ENCODE assay signal across 8 cellular contexts in the genomic region with DNA sequence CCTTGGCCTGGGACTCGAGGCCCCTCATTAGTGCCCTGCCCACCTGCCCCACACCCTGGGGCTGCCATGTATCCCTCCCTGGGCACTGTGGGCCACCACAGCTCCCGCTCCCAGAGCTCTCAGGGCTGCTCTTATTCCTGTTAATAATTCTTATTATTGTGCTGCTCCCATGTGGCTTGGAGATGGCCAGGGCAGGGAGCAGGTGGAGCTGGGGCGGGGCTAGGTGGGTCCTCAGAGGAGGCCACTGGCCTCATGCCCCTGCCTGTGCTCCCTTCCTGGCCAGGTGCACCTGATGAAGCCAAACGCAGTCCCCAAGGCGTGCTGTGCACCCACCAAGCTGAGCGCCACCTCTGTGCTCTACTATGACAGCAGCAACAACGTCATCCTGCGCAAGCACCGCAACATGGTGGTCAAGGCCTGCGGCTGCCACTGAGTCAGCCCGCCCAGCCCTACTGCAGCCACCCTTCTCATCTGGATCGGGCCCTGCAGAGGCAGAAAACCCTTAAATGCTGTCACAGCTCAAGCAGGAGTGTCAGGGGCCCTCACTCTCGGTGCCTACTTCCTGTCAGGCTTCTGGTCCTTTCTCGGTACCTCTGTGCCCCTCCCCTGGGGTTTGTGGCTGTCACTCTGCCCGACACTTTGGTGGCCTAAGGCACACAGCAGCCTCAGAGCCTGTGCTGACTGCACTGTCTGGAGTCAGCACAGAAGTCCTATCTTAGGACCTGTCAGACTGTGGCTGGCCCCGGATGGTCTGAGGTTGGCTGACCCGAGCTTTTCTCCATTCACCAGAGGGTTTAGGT. TPM values are rescaled to one million over a fixed set of nuclear protein-coding genes. Genes with fewer than 3 reads are reported as not detected.
DNase-seq lines count a peak whose midpoint lies in the region; ATAC-seq and TF ChIP-seq lines count a peak whose summit lies in the region.

No MANE protein-coding gene starts in this region.

- intact Hi-C loops in activated CD4-positive, alpha-beta memory T cell treated with anti-CD3 and anti-CD28 coated beads for 36 hours (cut with micrococcal nuclease): no loop called here
- intact Hi-C loops in MCF 10A (cut with micrococcal nuclease): no loop called here

- H3K4me3 Mint-ChIP-seq in activated CD4-positive, alpha-beta memory T cell treated with anti-CD3 and anti-CD28 coated beads for 36 hours: no peak overlapping the region
- H3K4me3 Mint-ChIP-seq in stimulated activated naive B cell treated with anti-CD40 and anti-IgM and Interleukin-4, amounts not matched to agents 10 μg/mL and 1 μg/mL and 100 μg/mL, for 72 hours: peak overlapping the region; percentile 62 to 69
- H3K4me3 Mint-ChIP-seq in MCF 10A (ENCODE audit: unreplicated experiment): no peak overlapping the region

- BruUV-seq in MCF 10A (replicated peaks; lab: Mats Ljungman, UMichigan): no TSS peak

- no peak overlapping the region for H3K27ac Mint-ChIP-seq in activated CD4-positive, alpha-beta memory T cell treated with anti-CD3 and anti-CD28 coated beads for 36 hours
- H3K27ac Mint-ChIP-seq in stimulated activated naive B cell treated with anti-CD40 and anti-IgM and Interleukin-4, amounts not matched to agents 10 μg/mL and 1 μg/mL and 100 μg/mL, for 72 hours: peak overlapping the region; percentile 96
- H3K27ac Mint-ChIP-seq in MCF 10A (ENCODE audit: low read depth, unreplicated experiment): no peak overlapping the region

- peaks cover 14% of the 10 kb centered on the region for H3K36me3 Mint-ChIP-seq in activated CD4-positive, alpha-beta memory T cell treated with anti-CD3 and anti-CD28 coated beads for 36 hours
- H3K36me3 Mint-ChIP-seq in stimulated activated naive B cell treated with anti-CD40 and anti-IgM and Interleukin-4, amounts not matched to agents 10 μg/mL and 1 μg/mL and 100 μg/mL, for 72 hours: peaks cover 46 to 48% of the 10 kb centered on the region in 2 donors
- peaks cover 37% of the 10 kb centered on the region for H3K36me3 Mint-ChIP-seq in MCF 10A (ENCODE audit: insufficient read depth, unreplicated experiment)

- H3K4me1 Mint-ChIP-seq in activated CD4-positive, alpha-beta memory T cell treated with anti-CD3 and anti-CD28 coated beads for 36 hours (ENCODE audit: low read depth): peaks cover 5% of the 10 kb centered on the region
- peaks cover 28 to 33% of the 10 kb centered on the region in 2 donors for H3K4me1 Mint-ChIP-seq in stimulated activated naive B cell treated with anti-CD40 and anti-IgM and Interleukin-4, amounts not matched to agents 10 μg/mL and 1 μg/mL and 100 μg/mL, for 72 hours
- H3K4me1 Mint-ChIP-seq in MCF 10A (ENCODE audit: insufficient read depth, unreplicated experiment): no peaks in the 10 kb centered on the region

- peak; percentile 85 for ATAC-seq in HG03039 (IDR thresholded peaks at IDR 0.05; ENCODE audit: unreplicated experiment)
- ATAC-seq in stimulated activated naive B cell treated with anti-CD40 and anti-IgM and Interleukin-4, amounts not matched to agents 10 μg/mL and 1 μg/mL and 100 μg/mL, for 72 hours (replicated peaks): peak; percentile 99

- peak; percentile 62 for DNase-seq in activated effector memory CD4-positive, alpha-beta T cell treated with anti-CD3 and anti-CD28 coated beads, Interleukin-2, amount 50 U/mL, for 16 hours
- no peak for DNase-seq in activated effector memory CD4-positive, alpha-beta T cell treated with Interleukin-2 at 50 U/mL for 16 hours
- DNase-seq in activated CD4-positive, alpha-beta memory T cell treated with anti-CD3 and anti-CD28 coated beads for 36 hours: peak; percentile 65
- peak; percentile 90 for DNase-seq in stimulated activated naive B cell treated with anti-CD40 and anti-IgM and Interleukin-4, amounts not matched to agents 10 μg/mL and 1 μg/mL and 100 μg/mL, for 72 hours
- DNase-seq in MCF 10A (ENCODE audit: unreplicated experiment): no peak
- no peak for DNase-seq in coronary artery (ENCODE audit: low spot score)
- no peak for DNase-seq in effector CD4-positive, alpha-beta T cell

- CTCF ChIA-PET in activated CD4-positive, alpha-beta memory T cell treated with anti-CD3 and anti-CD28 coated beads for 36 hours (lab: Charles Lee): no interaction called here
- CTCF ChIA-PET in MCF 10A (lab: Yijun Ruan, JAX): interaction anchor here (0.6 to 1.2 kb wide), 4 partner anchors 13 to 1603 kb away, joined by 3 to 4 read pairs (median 3); no protein-coding TSS in a partner anchor

- no peak for TF ChIP-seq CTCF in MCF 10A (IDR thresholded peaks at IDR 0.05; ENCODE audit: unreplicated experiment)
- no peak for TF ChIP-seq CTCF in coronary artery (IDR thresholded peaks at IDR 0.05)

- H3K27me3 Mint-ChIP-seq in activated CD4-positive, alpha-beta memory T cell treated with anti-CD3 and anti-CD28 coated beads for 36 hours: no peaks in the 10 kb centered on the region
- no peaks in the 10 kb centered on the region for H3K27me3 Mint-ChIP-seq in stimulated activated naive B cell treated with anti-CD40 and anti-IgM and Interleukin-4, amounts not matched to agents 10 μg/mL and 1 μg/mL and 100 μg/mL, for 72 hours
- H3K27me3 Mint-ChIP-seq in MCF 10A (ENCODE audit: insufficient read depth, unreplicated experiment): no peaks in the 10 kb centered on the region

- POLR2A ChIA-PET in activated CD4-positive, alpha-beta memory T cell treated with anti-CD3 and anti-CD28 coated beads for 36 hours (lab: Charles Lee): interaction anchor here (0.5 kb wide), 1 partner anchor 339 kb away, joined by 3 read pairs; no protein-coding TSS in a partner anchor
- POLR2A ChIA-PET in MCF 10A (lab: Yijun Ruan, JAX): no interaction called here

- no peak overlapping the region for H3K27ac ChIP-seq in coronary artery

- H3K9me3 Mint-ChIP-seq in activated CD4-positive, alpha-beta memory T cell treated with anti-CD3 and anti-CD28 coated beads for 36 hours: no peaks in the 10 kb centered on the region
- no peaks in the 10 kb centered on the region for H3K9me3 Mint-ChIP-seq in stimulated activated naive B cell treated with anti-CD40 and anti-IgM and Interleukin-4, amounts not matched to agents 10 μg/mL and 1 μg/mL and 100 μg/mL, for 72 hours
- no peaks in the 10 kb centered on the region for H3K9me3 Mint-ChIP-seq in MCF 10A (ENCODE audit: unreplicated experiment)

- no peak overlapping the region for H3K4me3 ChIP-seq in coronary artery

RNA-seq across cellular contexts. Expression of a gene that starts 34.1 kb away (rescaled TPM):
- total RNA-seq in activated CD4-positive, alpha-beta memory T cell treated with anti-CD3 and anti-CD28 coated beads for 36 hours: not detected
- total RNA-seq in MCF 10A (2022): not detected in 2 replicates

RNA-seq across cellular contexts. Expression of a gene that starts 51.0 kb away (rescaled TPM):
- 100 to 1,000 TPM; 261 to 265 TPM for total RNA-seq in activated CD4-positive, alpha-beta memory T cell treated with anti-CD3 and anti-CD28 coated beads for 36 hours
- 268 and 275 TPM in 2 replicates for total RNA-seq in MCF 10A (2022)

Comparison
In these comparisons a context has a peak if more than half of its experiments do, and no peak if none do; other contexts are left out.
1. DNase-seq: peak in activated effector memory CD4-positive, alpha-beta T cell treated with anti-CD3 and anti-CD28 coated beads, Interleukin-2, amount 50 U/mL, for 16 hours (single experiment), activated CD4-positive, alpha-beta memory T cell treated with anti-CD3 and anti-CD28 coated beads for 36 hours (single experiment) and stimulated activated naive B cell treated with anti-CD40 and anti-IgM and Interleukin-4, amounts not matched to agents 10 μg/mL and 1 μg/mL and 100 μg/mL, for 72 hours (single experiment); none in activated effector memory CD4-positive, alpha-beta T cell treated with Interleukin-2 at 50 U/mL for 16 hours (single experiment), MCF 10A (single experiment), coronary artery (single experiment) and effector CD4-positive, alpha-beta T cell (single experiment).
2. H3K4me3 Mint-ChIP-seq: peak in stimulated activated naive B cell treated with anti-CD40 and anti-IgM and Interleukin-4, amounts not matched to agents 10 μg/mL and 1 μg/mL and 100 μg/mL, for 72 hours (2 of 2); none in activated CD4-positive, alpha-beta memory T cell treated with anti-CD3 and anti-CD28 coated beads for 36 hours (single experiment) and MCF 10A (single experiment).